In genomic region chr10:87750001-87750651, GRCh38 we compare ENCODE assay signal across 11 cellular contexts.
DNase-seq lines count a peak whose midpoint lies in the region; ATAC-seq and TF ChIP-seq lines count a peak whose summit lies in the region.
"Had no signal": no experiment of that assay in that cellular context is flagged by ENCODE, and none has a peak within 500 bp of the region (broad histone marks: within the 10 kb centered on the region; RNA-seq: fewer than 3 reads in every experiment).

No MANE protein-coding gene starts in this region.

- peak overlapping the region; percentile 10 to 73 for H3K27ac Mint-ChIP-seq in effector memory CD8-positive, alpha-beta T cell
- no peak overlapping the region for H3K27ac Mint-ChIP-seq in T-helper 17 cell

- H3K9ac ChIP-seq in KMS-11 = no peak overlapping the region

- peaks cover 8% of the 10 kb centered on the region for H3K36me3 Mint-ChIP-seq in effector memory CD8-positive, alpha-beta T cell (ENCODE audit: insufficient read depth)
- peaks cover 2% of the 10 kb centered on the region for H3K36me3 Mint-ChIP-seq in T-helper 17 cell (ENCODE audit: low read depth)

- intact Hi-C loops in mucosa of descending colon (cut with DNase I, micrococcal nuclease) = no loop called here
- intact Hi-C loops in spleen (cut with DNase I; ENCODE audit: low total_unique reads) = no loop called here

- no peaks in the 10 kb centered on the region for H3K27me3 Mint-ChIP-seq in effector memory CD8-positive, alpha-beta T cell
- H3K27me3 Mint-ChIP-seq in T-helper 17 cell = no peaks in the 10 kb centered on the region

- no peak for TF ChIP-seq POLR2A in spleen (IDR thresholded peaks at IDR 0.05)

- H3K4me1 ChIP-seq in KMS-11 (ENCODE audit: low read depth, poor library complexity, severe bottlenecking) (peaks cover 53% of the 10 kb centered on the region), mucosa of descending colon (ENCODE audit: low read depth) (peaks cover 5% of the 10 kb centered on the region), spleen (no peaks in the 10 kb centered on the region)
- H3K4me1 ChIP-seq: body of pancreas, right lobe of liver had no signal

- peak overlapping the region; percentile 15 for H3K27ac ChIP-seq in KMS-11
- no peak overlapping the region for H3K27ac ChIP-seq in spleen
- H3K27ac ChIP-seq: body of pancreas, right lobe of liver had no signal

- ATAC-seq in effector memory CD8-positive, alpha-beta T cell (replicated peaks) = no peak
- ATAC-seq in mucosa of descending colon (peak; percentile 30), T-helper 17 cell (no peak), HG03439 (IDR thresholded peaks at IDR 0.05; ENCODE audit: unreplicated experiment) (no peak)
- ATAC-seq: body of pancreas had no signal

- H3K4me3 Mint-ChIP-seq in effector memory CD8-positive, alpha-beta T cell = no peak overlapping the region
- no peak overlapping the region for H3K4me3 Mint-ChIP-seq in T-helper 17 cell

- no peak overlapping the region for H2AFZ ChIP-seq in KMS-11 (ENCODE audit: low read depth)

- H3K79me2 ChIP-seq in KMS-11 (ENCODE audit: insufficient read depth, low read depth) = no peaks in the 10 kb centered on the region

- H3K27me3 ChIP-seq in KMS-11 (ENCODE audit: insufficient read depth, low read depth) (no peaks in the 10 kb centered on the region), spleen (replicated peaks in 1 of 7) (no peaks in the 10 kb centered on the region)
- H3K27me3 ChIP-seq: body of pancreas, right lobe of liver had no signal

- H3K4me1 Mint-ChIP-seq in effector memory CD8-positive, alpha-beta T cell (ENCODE audit: low read depth in 2 of 2) = no peaks in the 10 kb centered on the region
- H3K4me1 Mint-ChIP-seq in T-helper 17 cell = no peaks in the 10 kb centered on the region

- no peaks in the 10 kb centered on the region for H4K20me1 ChIP-seq in KMS-11 (ENCODE audit: insufficient read depth)

- WGBS in spleen, 5 donors = 52 to 63% (median 61%) methylated on average over 4 of the region's 4 CpGs

- no peaks in the 10 kb centered on the region for H3K9me3 ChIP-seq in mucosa of descending colon
- no peaks in the 10 kb centered on the region for H3K9me3 ChIP-seq in T-helper 17 cell (ENCODE audit: control insufficient read depth, low read length, poor library complexity, severe bottlenecking)
- no peaks in the 10 kb centered on the region for H3K9me3 ChIP-seq in spleen
- H3K9me3 ChIP-seq: body of pancreas, right lobe of liver had no signal

- H3K36me3 ChIP-seq in KMS-11 (ENCODE audit: insufficient read depth) (no peaks in the 10 kb centered on the region), mucosa of descending colon (ENCODE audit: low read depth) (no peaks in the 10 kb centered on the region), spleen (peaks cover 0 to 33% (median 18%) of the 10 kb centered on the region in 6 donors)

- H3K4me3 ChIP-seq in KMS-11 (IDR thresholded peaks at IDR 0.05; ENCODE audit: insufficient read depth, low read depth, low read length) (no peak overlapping the region), mucosa of descending colon (no peak overlapping the region), spleen (no peak overlapping the region)
- H3K4me3 ChIP-seq: body of pancreas, right lobe of liver had no signal

- H3K4me2 ChIP-seq in KMS-11 = peak overlapping the region; percentile 1; the same call in 1 of the 2 replicates

- DNase-seq in GM04503 (ENCODE audit: low read depth) (peak; percentile 76), mucosa of descending colon (no peak), T-helper 17 cell (no peak), epidermal melanocyte (ENCODE audit: insufficient read length, low spot score) (no peak), spleen (no peak)
- DNase-seq in effector memory CD8-positive, alpha-beta T cell = no peak
- DNase-seq: body of pancreas; right lobe of liver; stimulated activated naive CD4-positive, alpha-beta T cell had no signal

- H3K9me3 Mint-ChIP-seq in effector memory CD8-positive, alpha-beta T cell = peaks cover 0 to 2% of the 10 kb centered on the region in 2 donors

- TF ChIP-seq CTCF in KMS-11 (conservative IDR thresholded peaks at IDR 0.05; ENCODE audit: low read depth, low read length) (no peak), mucosa of descending colon (IDR thresholded peaks at IDR 0.05) (no peak), spleen (IDR thresholded peaks at IDR 0.05 in 8 of 11, conservative IDR thresholded peaks at IDR 0.05 in 3 of 11) (no peak)
